8 cellular contexts compared by ENCODE assay signal in genomic region chr10:124063736-124064135, GRCh38. TPM values are rescaled to one million over a fixed set of nuclear protein-coding genes. Genes with fewer than 3 reads are reported as not detected.
DNase-seq lines count a peak whose midpoint lies in the region; ATAC-seq, FAIRE-seq and TF ChIP-seq lines count a peak whose summit lies in the region.

No MANE protein-coding gene starts in this region.

- no peak overlapping the region for H3K9ac ChIP-seq in liver (ENCODE audit: low read depth in 1 of 2, low read length in 2 of 2)

- 56% methylated on average over 6 of the region's 6 CpGs for WGBS in liver

- FAIRE-seq in D721Med (lab: Jason Lieb, UNC) = no peak

- H3K27me3 ChIP-seq in liver (ENCODE audit: control insufficient read depth in 4 of 4, insufficient read depth in 4 of 4, low read length in 3 of 4) = no peaks in the 10 kb centered on the region

- peaks cover 0 to 7% (median 3%) of the 10 kb centered on the region in 4 donors for H3K4me1 ChIP-seq in liver (ENCODE audit: control insufficient read depth in 4 of 4, insufficient read depth in 4 of 4, low read length in 3 of 4)

- H3K4me3 ChIP-seq in AG09309 (ENCODE audit: control insufficient read depth, low read depth, low read length) (no peak overlapping the region), liver (ENCODE audit: low read depth in 1 of 3, low read length in 3 of 3) (no peak overlapping the region)

- no peaks in the 10 kb centered on the region for H3K9me3 ChIP-seq in liver (ENCODE audit: control insufficient read depth in 4 of 4, low read length in 3 of 4)

- ATAC-seq in GM21515 (IDR thresholded peaks at IDR 0.05; ENCODE audit: unreplicated experiment) (peak; percentile 62), HG02759 (IDR thresholded peaks at IDR 0.05; ENCODE audit: unreplicated experiment) (no peak)

- DNase-seq in AG09309 (ENCODE audit: low read depth) (peak; percentile 75), D721Med (ENCODE audit: insufficient read length, low spot score) (no peak), NCI-H82 treated with DMSO at 0.1 percent for 48 hours (lab: John Stamatoyannopoulos, UW; ENCODE audit: unreplicated experiment) (no peak), NCI-H524 treated with DMSO at 0.1 percent for 48 hours (lab: John Stamatoyannopoulos, UW) (no peak)

- H3K27ac ChIP-seq in VCaP = peak overlapping the region; percentile 15; the same call in 1 of the 2 replicates
- H3K27ac ChIP-seq in liver (ENCODE audit: low read depth in 1 of 2, low read length in 2 of 2) = peak overlapping the region in 1 of 2 donors; percentile 10

- TF ChIP-seq CTCF in AG09309 (IDR thresholded peaks at IDR 0.05; ENCODE audit: control insufficient read depth, insufficient read depth, low read depth, low read length, missing control alignments) (no peak), VCaP (conservative IDR thresholded peaks at IDR 0.05) (no peak), liver (IDR thresholded peaks at IDR 0.05; ENCODE audit: low read depth, low read length, missing input control) (no peak), D721Med (IDR thresholded peaks at IDR 0.05; ENCODE audit: insufficient read depth, missing control alignments) (no peak)

- TF ChIP-seq RAD21 in liver (IDR thresholded peaks at IDR 0.05) = no peak

- no peaks in the 10 kb centered on the region for H3K36me3 ChIP-seq in liver (ENCODE audit: control insufficient read depth in 4 of 4, insufficient read depth in 3 of 4, low read depth in 1 of 4, low read length in 3 of 4)

TF ChIP-seq in liver, 16 proteins besides CTCF, POLR2A, EP300 and RAD21:
- TF ChIP-seq JUND (IDR thresholded peaks at IDR 0.05) (peak in 1 of 2 donors; percentile 15), NR2F2 (IDR thresholded peaks at IDR 0.05) (peak; percentile 58), FOXA1 (IDR thresholded peaks at IDR 0.05) (no peak), TAF1 (conservative IDR thresholded peaks at IDR 0.05) (no peak), ATF3 (IDR thresholded peaks at IDR 0.05) (no peak)
TF ChIP-seq in liver: peak in this region for 2.

RNA-seq across cellular contexts. Expression of gene CHST15, which starts 29.7 kb away (rescaled TPM):
- 10 to 100 TPM in 1 of 2 donors, 1 to 10 TPM in 1; 5.8 to 16.5 TPM for total RNA-seq in liver
- 1 to 10 TPM; 2.9 to 7.1 TPM for polyA plus RNA-seq in liver
